ENCODE assay signal across 1 cellular context in genomic region chr1:35577071-35577998, GRCh38.
TF ChIP-seq lines count a peak whose summit lies in the region.

No MANE protein-coding gene starts in this region.

TF ChIP-seq in GM23338, 12 proteins besides CTCF, POLR2A, EP300 and RAD21 (continued from another document):
- no peak for TF ChIP-seq ZNF462 (CRISPR knock-in tag; IDR thresholded peaks at IDR 0.05)
- TF ChIP-seq NANOG (IDR thresholded peaks at IDR 0.05; ENCODE audit: borderline replicate concordance) = no peak
- peak; percentile 88 for TF ChIP-seq EZH2 (IDR thresholded peaks at IDR 0.05; ENCODE audit: low read depth, unreplicated experiment)
- TF ChIP-seq ZNF114 (CRISPR knock-in tag; IDR thresholded peaks at IDR 0.05) = no peak
- no peak for TF ChIP-seq ETS1 (IDR thresholded peaks at IDR 0.05)
- TF ChIP-seq ZNF331 (CRISPR knock-in tag; IDR thresholded peaks at IDR 0.05; ENCODE audit: low read depth) = no peak
TF ChIP-seq in GM23338: peak in this region for 2.
